ENCODE assay signal across 1 cellular context in the genomic region with DNA sequence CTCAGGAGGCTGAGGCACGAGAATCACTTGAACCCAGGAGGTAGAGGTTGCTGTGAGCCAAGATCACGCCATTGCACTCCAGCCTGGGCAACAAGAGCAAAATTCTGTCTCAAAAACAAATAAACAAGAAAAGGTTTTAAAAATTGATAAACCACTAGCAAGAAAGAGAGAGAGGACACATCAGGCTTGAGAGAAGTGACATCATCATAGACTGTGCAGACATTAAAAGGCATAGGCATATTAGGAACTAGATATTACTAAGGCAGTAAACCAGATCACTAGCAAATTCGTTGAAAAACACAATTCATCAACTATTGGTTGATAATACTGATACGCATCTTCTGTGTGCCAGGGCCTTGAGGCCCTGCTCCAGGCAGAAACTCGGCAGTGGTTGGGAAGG.
TF ChIP-seq lines count a peak whose summit lies in the region.

No MANE protein-coding gene starts in this region.

TF ChIP-seq in A549, 52 proteins besides CTCF, POLR2A, EP300 and RAD21:
- TF ChIP-seq FOXS1 (CRISPR knock-in tag; IDR thresholded peaks at IDR 0.05) (no peak), KDM1A (IDR thresholded peaks at IDR 0.05; ENCODE audit: low read depth) (no peak), KDM5A (IDR thresholded peaks at IDR 0.05) (no peak), MAFK (IDR thresholded peaks at IDR 0.05; ENCODE audit: partially characterized antibody) (no peak), CBX8 (IDR thresholded peaks at IDR 0.05) (no peak), EHF (CRISPR knock-in tag; IDR thresholded peaks at IDR 0.05) (no peak), CBX2 (IDR thresholded peaks at IDR 0.05; ENCODE audit: borderline replicate concordance, low read depth) (no peak), ZNF302 (CRISPR knock-in tag; IDR thresholded peaks at IDR 0.05) (no peak), GATA3 (IDR thresholded peaks at IDR 0.05; ENCODE audit: borderline replicate concordance) (no peak), RARB (CRISPR knock-in tag; IDR thresholded peaks at IDR 0.05) (no peak), JUNB (IDR thresholded peaks at IDR 0.05) (no peak), RNF2 (IDR thresholded peaks at IDR 0.05; ENCODE audit: borderline replicate concordance, low read depth) (no peak), RFX5 (IDR thresholded peaks at IDR 0.05) (no peak), SREBF2 (IDR thresholded peaks at IDR 0.05) (no peak), FOSB (CRISPR knock-in tag; IDR thresholded peaks at IDR 0.05) (no peak)
- TF ChIP-seq, protein P1, sequence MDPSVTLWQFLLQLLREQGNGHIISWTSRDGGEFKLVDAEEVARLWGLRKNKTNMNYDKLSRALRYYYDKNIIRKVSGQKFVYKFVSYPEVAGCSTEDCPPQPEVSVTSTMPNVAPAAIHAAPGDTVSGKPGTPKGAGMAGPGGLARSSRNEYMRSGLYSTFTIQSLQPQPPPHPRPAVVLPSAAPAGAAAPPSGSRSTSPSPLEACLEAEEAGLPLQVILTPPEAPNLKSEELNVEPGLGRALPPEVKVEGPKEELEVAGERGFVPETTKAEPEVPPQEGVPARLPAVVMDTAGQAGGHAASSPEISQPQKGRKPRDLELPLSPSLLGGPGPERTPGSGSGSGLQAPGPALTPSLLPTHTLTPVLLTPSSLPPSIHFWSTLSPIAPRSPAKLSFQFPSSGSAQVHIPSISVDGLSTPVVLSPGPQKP (IDR thresholded peaks at IDR 0.05; ENCODE audit: low read depth, low read length) = no peak
- TF ChIP-seq, protein P2, sequence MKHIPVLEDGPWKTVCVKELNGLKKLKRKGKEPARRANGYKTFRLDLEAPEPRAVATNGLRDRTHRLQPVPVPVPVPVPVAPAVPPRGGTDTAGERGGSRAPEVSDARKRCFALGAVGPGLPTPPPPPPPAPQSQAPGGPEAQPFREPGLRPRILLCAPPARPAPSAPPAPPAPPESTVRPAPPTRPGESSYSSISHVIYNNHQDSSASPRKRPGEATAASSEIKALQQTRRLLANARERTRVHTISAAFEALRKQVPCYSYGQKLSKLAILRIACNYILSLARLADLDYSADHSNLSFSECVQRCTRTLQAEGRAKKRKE (CRISPR knock-in tag; IDR thresholded peaks at IDR 0.05; ENCODE audit: low read depth) = no peak
- TF ChIP-seq, protein P3, sequence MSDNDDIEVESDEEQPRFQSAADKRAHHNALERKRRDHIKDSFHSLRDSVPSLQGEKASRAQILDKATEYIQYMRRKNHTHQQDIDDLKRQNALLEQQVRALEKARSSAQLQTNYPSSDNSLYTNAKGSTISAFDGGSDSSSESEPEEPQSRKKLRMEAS (IDR thresholded peaks at IDR 0.05) = no peak
- TF ChIP-seq, protein P4, sequence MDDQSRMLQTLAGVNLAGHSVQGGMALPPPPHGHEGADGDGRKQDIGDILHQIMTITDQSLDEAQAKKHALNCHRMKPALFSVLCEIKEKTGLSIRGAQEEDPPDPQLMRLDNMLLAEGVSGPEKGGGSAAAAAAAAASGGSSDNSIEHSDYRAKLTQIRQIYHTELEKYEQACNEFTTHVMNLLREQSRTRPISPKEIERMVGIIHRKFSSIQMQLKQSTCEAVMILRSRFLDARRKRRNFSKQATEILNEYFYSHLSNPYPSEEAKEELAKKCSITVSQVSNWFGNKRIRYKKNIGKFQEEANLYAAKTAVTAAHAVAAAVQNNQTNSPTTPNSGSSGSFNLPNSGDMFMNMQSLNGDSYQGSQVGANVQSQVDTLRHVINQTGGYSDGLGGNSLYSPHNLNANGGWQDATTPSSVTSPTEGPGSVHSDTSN (IDR thresholded peaks at IDR 0.05) = no peak
